8 cellular contexts compared by ENCODE assay signal in the genomic region with DNA sequence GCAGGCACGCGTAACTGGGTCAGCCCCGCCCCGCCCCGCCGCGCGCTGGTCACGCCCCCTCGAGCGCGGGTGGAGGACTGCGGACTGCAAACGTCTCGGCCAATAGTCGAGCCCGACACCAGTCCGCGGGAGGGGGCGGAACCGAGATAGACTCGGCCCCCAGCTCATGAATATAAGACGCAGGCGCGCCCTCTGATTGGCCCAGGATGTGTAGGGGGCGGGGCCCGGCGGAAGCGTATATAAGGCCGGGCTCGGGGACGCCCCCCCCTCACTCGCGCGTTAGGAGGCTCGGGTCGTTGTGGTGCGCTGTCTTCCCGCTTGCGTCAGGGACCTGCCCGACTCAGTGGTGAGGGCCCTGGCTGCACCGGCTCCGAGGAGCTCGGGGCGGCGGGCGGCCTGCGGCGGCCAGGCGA. TPM values are rescaled to one million over a fixed set of nuclear protein-coding genes. Genes with fewer than 3 reads are reported as not detected.
A peak's percentile ranks its signal among the peaks of the same experiment; 100 is the strongest.
DNase-seq lines count a peak whose midpoint lies in the region; ATAC-seq, FAIRE-seq and TF ChIP-seq lines count a peak whose summit lies in the region.

A gene (plus strand): TSS at position 268 of the 413 bp plus-strand sequence. CDS start 1,602 bp downstream, outside the sequence.

- intact Hi-C loops in endothelial cell of umbilical vein (cut with micrococcal nuclease) = no loop called here

- dilution Hi-C loops in endothelial cell of umbilical vein (cut with MboI; ENCODE audit: extremely low pct_ligation_motif_present, low sequenced_read_pairs) = no loop called here

- CTCF ChIA-PET in endothelial cell of umbilical vein (lab: Charles Lee) = interaction anchor here (0.6 to 7.2 kb wide), 6 partner anchors 11 to 156 kb away, joined by 3 to 1001 read pairs (median 3); a partner anchor contains a TSS

- H3K4me2 ChIP-seq in endothelial cell of umbilical vein (ENCODE audit: insufficient read depth, low read length) = peak within 1 kb of the TSS; percentile 96

- peaks cover 37 to 51% (median 43%) of the 10 kb centered on the region in 3 donors for H3K4me1 Mint-ChIP-seq in IgD-negative memory B cell

- H3K9me1 ChIP-seq in endothelial cell of umbilical vein (replicated peaks; ENCODE audit: control insufficient read depth, extremely low read depth, insufficient read depth, low read length) = no peaks in the 10 kb centered on the region

- H3K9me3 ChIP-seq in endothelial cell of umbilical vein (replicated peaks; ENCODE audit: control insufficient read depth, insufficient read depth, low read length) (no peaks in the 10 kb centered on the region), mononuclear cell (ENCODE audit: low read depth, low read length) (no peaks in the 10 kb centered on the region)

- FAIRE-seq in D721Med (lab: Jason Lieb, UNC) (no peak), endothelial cell of umbilical vein (lab: Jason Lieb, UNC) (peak; percentile 98)

- DNase-seq in D721Med (ENCODE audit: insufficient read length, low spot score) (peak; percentile 98), OCI-M1 (lab: John Stamatoyannopoulos, UW) (peak; percentile 97), activated T-cell treated with anti-CD3 and anti-CD28 coated beads for 1 hour (ENCODE audit: low read depth) (peak; percentile 99), endothelial cell of umbilical vein (ENCODE audit: low read depth, low spot score) (peak; percentile 99)
- peak; percentile 99 for DNase-seq in stimulated activated CD8-positive, alpha-beta memory T cell treated with anti-CD3 and anti-CD28 coated beads, Interleukin-2, amount 100 ng/mL, for 48 hours (ENCODE audit: low read depth in 2 of 2)

- H3K4me3 ChIP-seq in endothelial cell of umbilical vein (replicated peaks in 1 of 3; ENCODE audit: insufficient read depth in 1 of 3, low read depth in 1 of 3, low read length in 3 of 3) (peak within 1 kb of the TSS; percentile 61 to 90 (median 76)), mononuclear cell (ENCODE audit: low read length) (peak within 1 kb of the TSS; percentile 68)

- peak within 1 kb of the TSS; percentile 93 for H3K27ac ChIP-seq in endothelial cell of umbilical vein (ENCODE audit: insufficient read depth, low read depth, low read length)

- peaks cover 42% of the 10 kb centered on the region for H3K79me2 ChIP-seq in endothelial cell of umbilical vein (ENCODE audit: control insufficient read depth, insufficient read depth, low read length)

- TF ChIP-seq POLR2A in endothelial cell of umbilical vein (IDR thresholded peaks at IDR 0.05; ENCODE audit: low read depth, low read length) = peak; percentile 99

- no peak within 1 kb of the TSS for H2AFZ ChIP-seq in endothelial cell of umbilical vein (ENCODE audit: low read depth, low read length)

- BruUV-seq in endothelial cell of umbilical vein (replicated peaks; lab: Mats Ljungman, UMichigan) = no TSS peak

- ATAC-seq in GM21526 (IDR thresholded peaks at IDR 0.05; ENCODE audit: low FRiP score, unreplicated experiment) = peak; percentile 41

- no peaks in the 10 kb centered on the region for H3K9me3 Mint-ChIP-seq in IgD-negative memory B cell

- peaks cover 19 to 29% of the 10 kb centered on the region in 2 experiments for H3K36me3 ChIP-seq in endothelial cell of umbilical vein (ENCODE audit: control insufficient read depth in 2 of 2, extremely low read depth in 1 of 2, insufficient read depth in 2 of 2, low read length in 2 of 2)

- peak within 1 kb of the TSS; percentile 93 to 95 (median 95) for H3K27ac Mint-ChIP-seq in IgD-negative memory B cell

- peak within 1 kb of the TSS; percentile 97 for H3K9ac ChIP-seq in endothelial cell of umbilical vein (replicated peaks; ENCODE audit: extremely low read depth, insufficient read depth, low read length)

- no peaks in the 10 kb centered on the region for H3K27me3 ChIP-seq in endothelial cell of umbilical vein (ENCODE audit: control insufficient read depth in 2 of 2, insufficient read depth in 2 of 2, low read length in 2 of 2)
- no peaks in the 10 kb centered on the region for H3K27me3 ChIP-seq in mononuclear cell (ENCODE audit: insufficient read depth, low read length)

- TF ChIP-seq CTCF in D721Med (IDR thresholded peaks at IDR 0.05; ENCODE audit: insufficient read depth, missing control alignments) (no peak), endothelial cell of umbilical vein (IDR thresholded peaks at IDR 0.05; ENCODE audit: extremely low read depth in 1 of 2, insufficient read depth in 1 of 2, low read depth in 1 of 2, low read length in 2 of 2) (no peak)

- no peaks in the 10 kb centered on the region for H3K27me3 Mint-ChIP-seq in IgD-negative memory B cell

- peaks cover 5% of the 10 kb centered on the region for H3K36me3 Mint-ChIP-seq in IgD-negative memory B cell

- peak within 1 kb of the TSS; percentile 84 to 97 (median 94) for H3K4me3 Mint-ChIP-seq in IgD-negative memory B cell

- no peaks in the 10 kb centered on the region for H4K20me1 ChIP-seq in endothelial cell of umbilical vein (replicated peaks; ENCODE audit: control insufficient read depth, extremely low read depth, insufficient read depth, low read length)

- POLR2A ChIA-PET in endothelial cell of umbilical vein (lab: Charles Lee) = interaction anchor here (0.6 to 1.5 kb wide), 26 partner anchors 9 to 376 kb away, joined by 3 to 87 read pairs (median 4); a partner anchor contains a TSS

- peaks cover 38% of the 10 kb centered on the region for H3K4me1 ChIP-seq in endothelial cell of umbilical vein (ENCODE audit: control insufficient read depth, extremely low read depth, insufficient read depth, low read length)
- H3K4me1 ChIP-seq in mononuclear cell (ENCODE audit: insufficient read depth, low read length) = peaks cover 92% of the 10 kb centered on the region

TF ChIP-seq in endothelial cell of umbilical vein, 7 proteins besides CTCF, POLR2A, EP300 and RAD21:
- TF ChIP-seq POLR2AphosphoS5 (IDR thresholded peaks at IDR 0.05; ENCODE audit: insufficient read depth, low read depth, low read length) = peak; percentile 100
- no peak for TF ChIP-seq GATA2 (IDR thresholded peaks at IDR 0.05; ENCODE audit: insufficient read depth, insufficient read length, low read depth, low read length)
- TF ChIP-seq EZH2 (IDR thresholded peaks at IDR 0.05; ENCODE audit: borderline replicate concordance, low read depth, low read length, severe bottlenecking) = no peak

RNA-seq across cellular contexts. Expression of the gene that starts here (rescaled TPM):
- 377 TPM for polyA plus RNA-seq in IgD-negative memory B cell
- total RNA-seq in endothelial cell of umbilical vein = 225 and 229 TPM in 2 replicates
- polyA plus RNA-seq in endothelial cell of umbilical vein = 267 and 439 TPM in 2 replicates
- 345 and 381 TPM in 2 replicates for polyA plus RNA-seq in endothelial cell of umbilical vein (2011; cell fraction: cytosol; rRNA removed)
- 851 and 1,301 TPM in 2 replicates for polyA plus RNA-seq in endothelial cell of umbilical vein (2011; cell fraction: nucleus; rRNA removed)
- 199 and 231 TPM in 2 replicates for polyA plus RNA-seq in endothelial cell of umbilical vein (2012)
- polyA minus RNA-seq in endothelial cell of umbilical vein = 136 and 186 TPM in 2 replicates
- polyA minus RNA-seq in endothelial cell of umbilical vein (2011; cell fraction: cytosol; rRNA and poly(A)+ RNA removed) = 43.9 TPM
- 105 and 121 TPM in 2 replicates for polyA minus RNA-seq in endothelial cell of umbilical vein (2011; cell fraction: nucleus; rRNA and poly(A)+ RNA removed)
- total RNA-seq in mononuclear cell = 455 TPM

Comparison
In these comparisons a context has a peak if more than half of its experiments do, and no peak if none do; other contexts are left out.
1. Peak in every context shown above with its lines: DNase-seq, ATAC-seq, H3K4me3 ChIP-seq and H3K27ac ChIP-seq.